In the genomic region with DNA sequence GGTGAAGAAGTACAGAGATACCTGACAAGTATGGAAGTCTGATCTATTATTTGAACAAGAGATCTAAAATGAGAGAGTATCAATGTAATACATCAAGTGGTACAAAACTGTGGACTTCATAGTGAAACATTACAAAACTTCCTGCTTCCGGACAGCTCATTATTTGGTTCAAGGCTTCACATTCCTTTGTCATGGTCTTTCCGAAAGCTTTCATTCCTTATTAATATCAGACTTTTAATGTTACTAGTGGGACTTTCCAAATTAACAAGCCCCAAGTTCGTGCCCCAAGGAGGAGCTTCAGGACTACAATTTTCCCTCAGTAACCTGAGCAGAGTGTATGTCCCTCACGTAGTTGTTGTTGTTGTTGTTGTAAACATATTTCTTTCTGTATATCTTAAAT, we compare ENCODE assay signal across 1 cellular context.
TF ChIP-seq lines count a peak whose summit lies in the region.

No MANE protein-coding gene starts in this region.

TF ChIP-seq in HepG2, 621 proteins besides CTCF, POLR2A, EP300 and RAD21:
- TF ChIP-seq SAP130 (CRISPR knock-in tag; IDR thresholded peaks at IDR 0.05; ENCODE audit: low read depth) (peak; percentile 67), ELF3 (CRISPR knock-in tag; IDR thresholded peaks at IDR 0.05) (0 out of 2 replicates have a peak, but pooled peaks have one; percentile 32), ZFP36L2 (CRISPR knock-in tag; IDR thresholded peaks at IDR 0.05) (no peak), SOX5 (CRISPR knock-in tag; IDR thresholded peaks at IDR 0.05; ENCODE audit: borderline replicate concordance) (0 out of 2 replicates have a peak, but pooled peaks have one; percentile 4), HDAC1 (CRISPR knock-in tag; IDR thresholded peaks at IDR 0.05) (0 out of 2 replicates have a peak, but pooled peaks have one; percentile 10), GATAD1 (CRISPR knock-in tag; IDR thresholded peaks at IDR 0.05) (no peak), ETV5 (CRISPR knock-in tag; IDR thresholded peaks at IDR 0.05; ENCODE audit: borderline replicate concordance) (peak; percentile 38; the same call in 1 of the 2 replicates)
- TF ChIP-seq, protein P1, sequence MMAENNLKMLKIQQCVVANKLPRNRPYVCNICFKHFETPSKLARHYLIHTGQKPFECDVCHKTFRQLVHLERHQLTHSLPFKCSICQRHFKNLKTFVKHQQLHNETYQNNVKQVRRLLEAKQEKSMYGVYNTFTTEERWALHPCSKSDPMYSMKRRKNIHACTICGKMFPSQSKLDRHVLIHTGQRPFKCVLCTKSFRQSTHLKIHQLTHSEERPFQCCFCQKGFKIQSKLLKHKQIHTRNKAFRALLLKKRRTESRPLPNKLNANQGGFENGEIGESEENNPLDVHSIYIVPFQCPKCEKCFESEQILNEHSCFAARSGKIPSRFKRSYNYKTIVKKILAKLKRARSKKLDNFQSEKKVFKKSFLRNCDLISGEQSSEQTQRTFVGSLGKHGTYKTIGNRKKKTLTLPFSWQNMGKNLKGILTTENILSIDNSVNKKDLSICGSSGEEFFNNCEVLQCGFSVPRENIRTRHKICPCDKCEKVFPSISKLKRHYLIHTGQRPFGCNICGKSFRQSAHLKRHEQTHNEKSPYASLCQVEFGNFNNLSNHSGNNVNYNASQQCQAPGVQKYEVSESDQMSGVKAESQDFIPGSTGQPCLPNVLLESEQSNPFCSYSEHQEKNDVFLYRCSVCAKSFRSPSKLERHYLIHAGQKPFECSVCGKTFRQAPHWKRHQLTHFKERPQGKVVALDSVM (CRISPR knock-in tag; IDR thresholded peaks at IDR 0.05), result no peak
